Comparison of ENCODE assay signal across 1 cellular context in genomic region chr14:74712499-74713394, GRCh38.
TF ChIP-seq lines count a peak whose summit lies in the region.

Gene AREL1 (minus strand): TSS chr14:74713080. CDS start chr14:74685615, 27,465 bp downstream.
Gene FCF1 (plus strand): TSS chr14:74713144. CDS start chr14:74713198, 54 bp downstream.

TF ChIP-seq in K562, 482 proteins besides CTCF, POLR2A, EP300 and RAD21 (continued from another document and continues in another):
- TF ChIP-seq NKRF (IDR thresholded peaks at IDR 0.05; ENCODE audit: borderline replicate concordance): peak; percentile 84
- no peak for TF ChIP-seq ETS2 (tag; IDR thresholded peaks at IDR 0.05; ENCODE audit: borderline replicate concordance, poor library complexity, severe bottlenecking)
- TF ChIP-seq TOE1 (IDR thresholded peaks at IDR 0.05; ENCODE audit: borderline replicate concordance): no peak
- no peak for TF ChIP-seq TOE1 (CRISPR knock-in tag; IDR thresholded peaks at IDR 0.05; ENCODE audit: borderline replicate concordance, low read depth)
- no peak for TF ChIP-seq GTF2A2 (tag; IDR thresholded peaks at IDR 0.05)
- no peak for TF ChIP-seq KLF16 (IDR thresholded peaks at IDR 0.05)
- TF ChIP-seq ELK3 (CRISPR knock-in tag; IDR thresholded peaks at IDR 0.05): no peak
- no peak for TF ChIP-seq ZBTB2 (IDR thresholded peaks at IDR 0.05)
- no peak for TF ChIP-seq ZNF75A (CRISPR knock-in tag; IDR thresholded peaks at IDR 0.05)
- no peak for TF ChIP-seq PTTG1 (tag; IDR thresholded peaks at IDR 0.05; ENCODE audit: low read depth)
- no peak for TF ChIP-seq ZNF766 (CRISPR knock-in tag; conservative IDR thresholded peaks at IDR 0.05)
- TF ChIP-seq MBD2 (IDR thresholded peaks at IDR 0.05; ENCODE audit: borderline replicate concordance, low read depth): 0 out of 2 replicates have a peak, but pooled peaks have one; percentile 34
- peak in 1 of 2 experiments; percentile 93; a peak in 2 of 4 replicates for TF ChIP-seq KDM4B (IDR thresholded peaks at IDR 0.05; ENCODE audit: borderline replicate concordance in 2 of 2, low read depth in 1 of 2)
- no peak for TF ChIP-seq NFIX (CRISPR knock-in tag; IDR thresholded peaks at IDR 0.05; ENCODE audit: low read depth)
- TF ChIP-seq HNRNPL (IDR thresholded peaks at IDR 0.05; ENCODE audit: low read depth, low read length): no peak
- TF ChIP-seq GATA2 (CRISPR knock-in tag; IDR thresholded peaks at IDR 0.05): no peak
- no peak for TF ChIP-seq NRF1 (conservative IDR thresholded peaks at IDR 0.05 in 1 of 2, IDR thresholded peaks at IDR 0.05 in 1 of 2)
- no peak for TF ChIP-seq DNMT1 (IDR thresholded peaks at IDR 0.05)
- no peak for TF ChIP-seq ZNF592 (IDR thresholded peaks at IDR 0.05)
- no peak for TF ChIP-seq SAP30 (IDR thresholded peaks at IDR 0.05; ENCODE audit: borderline replicate concordance, insufficient read depth, low read depth, low read length, poor library complexity, severe bottlenecking)
- TF ChIP-seq RB1 (IDR thresholded peaks at IDR 0.05; ENCODE audit: low read depth): no peak
- no peak for TF ChIP-seq FOXJ2 (tag; IDR thresholded peaks at IDR 0.05)
- TF ChIP-seq FOXM1 (IDR thresholded peaks at IDR 0.05; ENCODE audit: low read depth): no peak
- TF ChIP-seq FOXM1 (CRISPR knock-in tag; IDR thresholded peaks at IDR 0.05; ENCODE audit: low read depth): no peak
- peak; percentile 30; the same call in 1 of the 2 replicates for TF ChIP-seq MAX (CRISPR knock-in tag; IDR thresholded peaks at IDR 0.05)
- TF ChIP-seq HCFC1 (IDR thresholded peaks at IDR 0.05; ENCODE audit: low read depth, low read length): peak; percentile 81
- no peak for TF ChIP-seq KLF13 (tag; IDR thresholded peaks at IDR 0.05; ENCODE audit: borderline replicate concordance, low read depth)
- TF ChIP-seq SIN3A (IDR thresholded peaks at IDR 0.05; ENCODE audit: borderline replicate concordance in 2 of 2, control insufficient read depth in 1 of 2, low read depth in 2 of 2, low read length in 2 of 2): peak; percentile 42 to 76; a peak in 3 of 4 replicates
- TF ChIP-seq RREB1 (CRISPR knock-in tag; IDR thresholded peaks at IDR 0.05): no peak
- TF ChIP-seq TCFL5 (CRISPR knock-in tag; conservative IDR thresholded peaks at IDR 0.05): no peak
- peak; percentile 78; the same call in 1 of the 2 replicates for TF ChIP-seq PHF8 (IDR thresholded peaks at IDR 0.05; ENCODE audit: borderline replicate concordance, low read length)
- TF ChIP-seq NFE2 (IDR thresholded peaks at IDR 0.05; ENCODE audit: low read depth): no peak
- no peak for TF ChIP-seq BCOR (IDR thresholded peaks at IDR 0.05)
- 0 out of 2 replicates have a peak, but pooled peaks have one; percentile 28 for TF ChIP-seq CEBPB (tag; IDR thresholded peaks at IDR 0.05)
- TF ChIP-seq SNIP1 (IDR thresholded peaks at IDR 0.05; ENCODE audit: low read depth): no peak
- no peak for TF ChIP-seq HDGF (IDR thresholded peaks at IDR 0.05)
- no peak for TF ChIP-seq ATF2 (CRISPR knock-in tag; IDR thresholded peaks at IDR 0.05)
- TF ChIP-seq ZNF316 (IDR thresholded peaks at IDR 0.05): no peak
- TF ChIP-seq SRF (CRISPR knock-in tag; IDR thresholded peaks at IDR 0.05): no peak; a peak in 1 of 4 replicates
- peak; percentile 82 for TF ChIP-seq EP400 (IDR thresholded peaks at IDR 0.05)
- TF ChIP-seq TFE3 (CRISPR knock-in tag; IDR thresholded peaks at IDR 0.05): no peak
- TF ChIP-seq ETV6 (IDR thresholded peaks at IDR 0.05; ENCODE audit: borderline replicate concordance in 1 of 2, low read depth in 2 of 2, low read length in 1 of 2): no peak
- no peak for TF ChIP-seq ETV6 (CRISPR knock-in tag; IDR thresholded peaks at IDR 0.05; ENCODE audit: borderline replicate concordance)
- TF ChIP-seq ERF (CRISPR knock-in tag; IDR thresholded peaks at IDR 0.05): no peak
- TF ChIP-seq KDM1A (IDR thresholded peaks at IDR 0.05): no peak
- TF ChIP-seq SMARCA4 (IDR thresholded peaks at IDR 0.05): no peak
- TF ChIP-seq ADNP (tag; IDR thresholded peaks at IDR 0.05): no peak
- TF ChIP-seq E2F1 (CRISPR knock-in tag; IDR thresholded peaks at IDR 0.05): no peak
- TF ChIP-seq NCOA1 (IDR thresholded peaks at IDR 0.05; ENCODE audit: low read depth): peak; percentile 66; the same call in 1 of the 2 replicates
- TF ChIP-seq SOX6 (IDR thresholded peaks at IDR 0.05): no peak
- TF ChIP-seq OTX1 (CRISPR knock-in tag; IDR thresholded peaks at IDR 0.05): no peak
